In the genomic region with DNA sequence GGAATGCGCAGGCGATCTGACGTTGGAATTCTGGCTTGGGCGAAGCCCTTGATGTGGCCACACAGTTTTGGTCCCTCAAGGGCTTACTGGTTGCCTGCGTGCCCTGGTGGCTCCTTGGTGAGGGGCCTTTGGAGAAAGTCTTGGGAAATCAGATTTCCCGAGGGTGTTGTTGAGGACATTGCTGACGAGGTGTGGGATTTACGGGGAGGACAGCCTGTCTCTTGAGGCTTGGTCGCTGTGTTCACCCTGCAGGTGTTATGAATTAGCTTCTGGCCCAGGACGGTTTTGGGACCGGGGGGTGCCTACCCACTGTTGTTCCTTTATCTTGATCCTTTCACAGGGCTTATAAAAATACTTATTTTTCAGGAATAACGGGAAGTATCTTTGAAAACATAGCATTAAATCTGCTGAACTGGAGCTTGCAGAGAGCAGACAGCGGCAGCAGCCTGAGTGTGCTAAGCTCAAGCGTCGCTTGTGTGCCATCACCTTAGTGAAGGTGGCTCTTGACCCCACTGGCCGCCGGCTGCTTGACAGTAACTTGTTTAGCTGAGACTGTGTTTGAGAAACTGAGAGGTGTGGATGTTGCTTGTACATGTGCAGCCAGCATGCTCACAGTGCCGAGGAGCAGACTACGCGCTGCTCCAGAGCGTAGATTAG, we compare ENCODE assay signal across 16 cellular contexts. TPM values are rescaled to one million over a fixed set of nuclear protein-coding genes. Genes with fewer than 3 reads are reported as not detected.
DNase-seq lines count a peak whose midpoint lies in the region; ATAC-seq, FAIRE-seq and TF ChIP-seq lines count a peak whose summit lies in the region.
"Had no signal": no experiment of that assay in that cellular context is flagged by ENCODE, and none has a peak within 500 bp of the region (broad histone marks: within the 10 kb centered on the region; RNA-seq: fewer than 3 reads in every experiment).

No MANE protein-coding gene starts in this region.

- H3K4me3 Mint-ChIP-seq in activated CD4-positive, alpha-beta memory T cell treated with anti-CD3 and anti-CD28 coated beads for 36 hours = peak overlapping the region; percentile 20
- H3K4me3 Mint-ChIP-seq in activated CD4-positive, alpha-beta memory T cell treated with anti-CD3 and anti-CD28 coated beads, Interleukin-2, amount 10 ng/mL, durations not matched to agents 7 days and 5 days = no peak overlapping the region
- H3K4me3 Mint-ChIP-seq in CD8-positive, alpha-beta memory T cell = peak overlapping the region; percentile 56 to 99 (median 83)
- H3K4me3 Mint-ChIP-seq in neural crest cell = peak overlapping the region; percentile 34

- peak overlapping the region; percentile 91 for H3K27ac Mint-ChIP-seq in activated CD4-positive, alpha-beta memory T cell treated with anti-CD3 and anti-CD28 coated beads for 36 hours
- H3K27ac Mint-ChIP-seq in activated CD4-positive, alpha-beta memory T cell treated with anti-CD3 and anti-CD28 coated beads, Interleukin-2, amount 10 ng/mL, durations not matched to agents 7 days and 5 days = no peak overlapping the region
- H3K27ac Mint-ChIP-seq in CD8-positive, alpha-beta memory T cell = peak overlapping the region; percentile 50 to 97 (median 86)
- peak overlapping the region; percentile 96 to 98 for H3K27ac Mint-ChIP-seq in activated naive CD4-positive, alpha-beta T cell treated with anti-CD3 and anti-CD28 coated beads, Interleukin-2, amount 50 U/mL, for 72 hours
- no peak overlapping the region for H3K27ac Mint-ChIP-seq in neural crest cell (ENCODE audit: unreplicated experiment)
- H3K27ac Mint-ChIP-seq: nephron progenitor cell, type B pancreatic cell had no signal

- ATAC-seq in activated naive CD4-positive, alpha-beta T cell treated with anti-CD3 and anti-CD28 coated beads, Interleukin-2, amount 50 U/mL, for 72 hours = no peak

- FAIRE-seq in kidney (lab: Jason Lieb, UNC) = no peak
- FAIRE-seq: islet of Langerhans had no signal

- POLR2A ChIA-PET in activated CD4-positive, alpha-beta memory T cell treated with anti-CD3 and anti-CD28 coated beads for 36 hours (lab: Charles Lee) = no interaction called here
- POLR2A ChIA-PET in activated CD4-positive, alpha-beta memory T cell treated with anti-CD3 and anti-CD28 coated beads, Interleukin-2, amount 10 ng/mL, durations not matched to agents 7 days and 5 days (lab: Charles Lee) = no interaction called here
- POLR2A ChIA-PET in CD8-positive, alpha-beta memory T cell (lab: Charles Lee) = no interaction called here

- H3K27ac ChIP-seq in CD8-positive, alpha-beta memory T cell (ENCODE audit: low read depth, low read length) = peak overlapping the region; percentile 25
- no peak overlapping the region for H3K27ac ChIP-seq in kidney (ENCODE audit: low read depth in 2 of 2, low read length in 2 of 2)
- H3K27ac ChIP-seq: heart left ventricle, VCaP had no signal

- peaks cover 16% of the 10 kb centered on the region for H3K36me3 Mint-ChIP-seq in activated CD4-positive, alpha-beta memory T cell treated with anti-CD3 and anti-CD28 coated beads for 36 hours
- H3K36me3 Mint-ChIP-seq in activated CD4-positive, alpha-beta memory T cell treated with anti-CD3 and anti-CD28 coated beads, Interleukin-2, amount 10 ng/mL, durations not matched to agents 7 days and 5 days (ENCODE audit: low read depth) = peaks cover 44% of the 10 kb centered on the region
- peaks cover 0 to 38% (median 0%) of the 10 kb centered on the region in 3 donors for H3K36me3 Mint-ChIP-seq in CD8-positive, alpha-beta memory T cell
- H3K36me3 Mint-ChIP-seq in activated naive CD4-positive, alpha-beta T cell treated with anti-CD3 and anti-CD28 coated beads, Interleukin-2, amount 50 U/mL, for 72 hours = peaks cover 26 to 53% of the 10 kb centered on the region in 2 donors
- H3K36me3 Mint-ChIP-seq in neural crest cell (ENCODE audit: low read depth) = peaks cover 2% of the 10 kb centered on the region
- H3K36me3 Mint-ChIP-seq: type B pancreatic cell had no signal

- no peak overlapping the region for H3K4me3 ChIP-seq in CD8-positive, alpha-beta memory T cell (ENCODE audit: low read length)
- H3K4me3 ChIP-seq in kidney (ENCODE audit: low read length in 2 of 2) = no peak overlapping the region

- H3K4me1 Mint-ChIP-seq in activated CD4-positive, alpha-beta memory T cell treated with anti-CD3 and anti-CD28 coated beads for 36 hours (ENCODE audit: low read depth) = peaks cover 70% of the 10 kb centered on the region
- peaks cover 70% of the 10 kb centered on the region for H3K4me1 Mint-ChIP-seq in activated CD4-positive, alpha-beta memory T cell treated with anti-CD3 and anti-CD28 coated beads, Interleukin-2, amount 10 ng/mL, durations not matched to agents 7 days and 5 days
- H3K4me1 Mint-ChIP-seq in CD8-positive, alpha-beta memory T cell = peaks cover 65 to 76% (median 66%) of the 10 kb centered on the region in 3 donors
- peaks cover 14% of the 10 kb centered on the region for H3K4me1 Mint-ChIP-seq in neural crest cell

- no peaks in the 10 kb centered on the region for H3K36me3 ChIP-seq in CD8-positive, alpha-beta memory T cell (ENCODE audit: insufficient read depth, low read length)
- no peaks in the 10 kb centered on the region for H3K36me3 ChIP-seq in kidney (ENCODE audit: control insufficient read depth in 1 of 2, insufficient read depth in 2 of 2, low read length in 2 of 2)

- H3K27me3 Mint-ChIP-seq in activated CD4-positive, alpha-beta memory T cell treated with anti-CD3 and anti-CD28 coated beads for 36 hours = no peaks in the 10 kb centered on the region
- no peaks in the 10 kb centered on the region for H3K27me3 Mint-ChIP-seq in activated CD4-positive, alpha-beta memory T cell treated with anti-CD3 and anti-CD28 coated beads, Interleukin-2, amount 10 ng/mL, durations not matched to agents 7 days and 5 days
- H3K27me3 Mint-ChIP-seq in CD8-positive, alpha-beta memory T cell = peaks cover 0 to 1% of the 10 kb centered on the region in 2 donors
- H3K27me3 Mint-ChIP-seq in neural crest cell (ENCODE audit: low read depth) = no peaks in the 10 kb centered on the region
- H3K27me3 Mint-ChIP-seq: type B pancreatic cell had no signal

- no peaks in the 10 kb centered on the region for H3K9me3 Mint-ChIP-seq in activated CD4-positive, alpha-beta memory T cell treated with anti-CD3 and anti-CD28 coated beads for 36 hours
- H3K9me3 Mint-ChIP-seq in activated CD4-positive, alpha-beta memory T cell treated with anti-CD3 and anti-CD28 coated beads, Interleukin-2, amount 10 ng/mL, durations not matched to agents 7 days and 5 days = peaks cover 2% of the 10 kb centered on the region
- peaks cover 0 to 1% (median 0%) of the 10 kb centered on the region in 5 donors for H3K9me3 Mint-ChIP-seq in CD8-positive, alpha-beta memory T cell
- H3K9me3 Mint-ChIP-seq in activated naive CD4-positive, alpha-beta T cell treated with anti-CD3 and anti-CD28 coated beads, Interleukin-2, amount 50 U/mL, for 72 hours = no peaks in the 10 kb centered on the region
- H3K9me3 Mint-ChIP-seq in neural crest cell = no peaks in the 10 kb centered on the region
- H3K9me3 Mint-ChIP-seq: nephron progenitor cell, type B pancreatic cell had no signal

- H3K4me1 ChIP-seq in CD8-positive, alpha-beta memory T cell (ENCODE audit: insufficient read depth, low read length) = peaks cover 61% of the 10 kb centered on the region
- H3K4me1 ChIP-seq in kidney (ENCODE audit: control insufficient read depth in 1 of 2, insufficient read depth in 1 of 2, low read depth in 1 of 2, low read length in 2 of 2) = peaks cover 7 to 15% of the 10 kb centered on the region in 2 donors

- CTCF ChIA-PET in activated CD4-positive, alpha-beta memory T cell treated with anti-CD3 and anti-CD28 coated beads for 36 hours (lab: Charles Lee) = interaction anchor here (0.9 kb wide), 1 partner anchor 305 kb away, joined by 3 read pairs; no protein-coding TSS in a partner anchor
- CTCF ChIA-PET in activated CD4-positive, alpha-beta memory T cell treated with anti-CD3 and anti-CD28 coated beads, Interleukin-2, amount 10 ng/mL, durations not matched to agents 7 days and 5 days (lab: Charles Lee) = interaction anchor here (1.3 kb wide), 1 partner anchor 304 kb away, joined by 3 read pairs; no protein-coding TSS in a partner anchor
- CTCF ChIA-PET in CD8-positive, alpha-beta memory T cell (lab: Charles Lee) = no interaction called here

- no peak for DNase-seq in activated CD4-positive, alpha-beta memory T cell treated with anti-CD3 and anti-CD28 coated beads for 36 hours
- DNase-seq in activated CD4-positive, alpha-beta memory T cell treated with anti-CD3 and anti-CD28 coated beads, Interleukin-2, amount 10 ng/mL, durations not matched to agents 7 days and 5 days = no peak
- DNase-seq in CD8-positive, alpha-beta memory T cell = no peak
- no peak for DNase-seq in activated naive CD4-positive, alpha-beta T cell treated with anti-CD3 and anti-CD28 coated beads, Interleukin-2, amount 50 U/mL, for 72 hours (ENCODE audit: low spot score in 2 of 2)
- DNase-seq in neural crest cell (ENCODE audit: low read depth, low spot score) = no peak
- no peak for DNase-seq in kidney
- DNase-seq in C1 segment of cervical spinal cord (lab: John Stamatoyannopoulos, UW) = no peak
- DNase-seq in NCI-H1436 treated with DMSO at 0.1 percent for 48 hours (lab: John Stamatoyannopoulos, UW) = no peak
- DNase-seq: effector CD8-positive, alpha-beta T cell; heart left ventricle; NCI-H2227 treated with DMSO at 0.1 percent for 48 hours; nephron progenitor cell; SW 1271 had no signal

- no peaks in the 10 kb centered on the region for H3K27me3 ChIP-seq in CD8-positive, alpha-beta memory T cell (ENCODE audit: insufficient read depth, low read length, poor library complexity, severe bottlenecking)
- H3K27me3 ChIP-seq: heart left ventricle had no signal

- no peak for TF ChIP-seq CTCF in neural crest cell (conservative IDR thresholded peaks at IDR 0.05)
- TF ChIP-seq CTCF in kidney (IDR thresholded peaks at IDR 0.05; ENCODE audit: borderline replicate concordance, extremely low read depth, insufficient read depth) = no peak

- no peak overlapping the region for H3K9ac ChIP-seq in kidney (ENCODE audit: low read length in 2 of 2)

- intact Hi-C loops in activated CD4-positive, alpha-beta memory T cell treated with anti-CD3 and anti-CD28 coated beads for 36 hours (cut with micrococcal nuclease) = loop anchor here (10.0 kb wide), 1 partner anchor 471 kb away; no protein-coding TSS in a partner anchor
- intact Hi-C loops in kidney (cut with DNase I) = no loop called here

- no peaks in the 10 kb centered on the region for H3K9me3 ChIP-seq in CD8-positive, alpha-beta memory T cell (ENCODE audit: low read length)
- no peaks in the 10 kb centered on the region for H3K9me3 ChIP-seq in kidney (ENCODE audit: control insufficient read depth in 1 of 2, low read length in 2 of 2)
- H3K9me3 ChIP-seq: heart left ventricle had no signal

RNA-seq across cellular contexts. Expression of gene CTDP1, which starts 4.2 kb away (rescaled TPM):
- total RNA-seq in activated CD4-positive, alpha-beta memory T cell treated with anti-CD3 and anti-CD28 coated beads for 36 hours = 10 to 100 TPM; 35.4 to 36.0 TPM
- 10 to 100 TPM; 34.8 to 38.0 TPM for total RNA-seq in activated CD4-positive, alpha-beta memory T cell treated with anti-CD3 and anti-CD28 coated beads, Interleukin-2, amount 10 ng/mL, durations not matched to agents 7 days and 5 days
- total RNA-seq in CD8-positive, alpha-beta memory T cell = 10 to 100 TPM; 35.3 to 38.0 TPM
- polyA plus RNA-seq in CD8-positive, alpha-beta memory T cell = 31.0 TPM
- total RNA-seq in activated naive CD4-positive, alpha-beta T cell treated with anti-CD3 and anti-CD28 coated beads, Interleukin-2, amount 50 U/mL, for 72 hours = 10 to 100 TPM; 37.5 to 81.4 TPM
- total RNA-seq in neural crest cell = 22.8 and 23.3 TPM in 2 replicates
- 21.8 TPM for total RNA-seq in kidney
- 11.1 TPM for polyA plus RNA-seq in kidney (ENCODE audit: insufficient read depth, low read depth, low replicate concordance)

Comparison
In these comparisons a context has a peak if more than half of its experiments do, and no peak if none do; other contexts are left out.
1. H3K27ac Mint-ChIP-seq: peak in activated CD4-positive, alpha-beta memory T cell treated with anti-CD3 and anti-CD28 coated beads for 36 hours (single experiment), CD8-positive, alpha-beta memory T cell (8 of 8) and activated naive CD4-positive, alpha-beta T cell treated with anti-CD3 and anti-CD28 coated beads, Interleukin-2, amount 50 U/mL, for 72 hours (2 of 2); none in activated CD4-positive, alpha-beta memory T cell treated with anti-CD3 and anti-CD28 coated beads, Interleukin-2, amount 10 ng/mL, durations not matched to agents 7 days and 5 days (single experiment) and neural crest cell (single experiment).